34 cellular contexts compared by ENCODE assay signal in the genomic region with DNA sequence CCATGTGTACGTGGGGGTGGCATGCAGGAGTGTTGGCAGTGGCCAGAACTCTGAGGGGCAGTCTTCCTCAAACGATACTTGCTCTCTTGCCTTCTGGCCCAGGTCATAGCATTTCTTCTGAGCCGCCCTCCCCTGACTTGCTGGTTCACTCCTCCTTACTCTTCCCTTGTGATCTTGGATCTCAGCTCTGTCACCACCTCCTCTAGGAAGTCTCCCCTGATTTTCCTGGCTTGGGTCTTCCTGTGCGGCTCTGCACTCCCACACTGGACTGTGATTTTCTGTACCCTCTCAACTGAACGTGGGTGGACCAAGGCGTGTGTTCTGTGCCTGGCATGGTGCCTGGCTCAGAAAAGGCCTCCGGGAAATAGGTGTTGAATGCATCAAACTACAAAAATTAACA. TPM values are rescaled to one million over a fixed set of nuclear protein-coding genes. Genes with fewer than 3 reads are reported as not detected.
A peak's percentile ranks its signal among the peaks of the same experiment; 100 is the strongest.
DNase-seq lines count a peak whose midpoint lies in the region; ATAC-seq and TF ChIP-seq lines count a peak whose summit lies in the region.
"Had no signal": no experiment of that assay in that cellular context is flagged by ENCODE, and none has a peak within 500 bp of the region (broad histone marks: within the 10 kb centered on the region; RNA-seq: fewer than 3 reads in every experiment).

No MANE protein-coding gene starts in this region.

- H3K27me3 ChIP-seq in breast epithelium = peaks cover 0 to 4% of the 10 kb centered on the region in 2 donors
- H3K27me3 ChIP-seq in mammary epithelial cell (ENCODE audit: insufficient read depth, low read length) = no peaks in the 10 kb centered on the region
- H3K27me3 ChIP-seq in muscle layer of duodenum (ENCODE audit: low read depth, low read length) = peaks cover 11% of the 10 kb centered on the region
- peaks cover 74% of the 10 kb centered on the region for H3K27me3 ChIP-seq in MM.1S (replicated peaks; ENCODE audit: insufficient read depth, low read length)
- H3K27me3 ChIP-seq: right atrium auricular region had no signal

- TF ChIP-seq CTCF in MCF 10A (IDR thresholded peaks at IDR 0.05; ENCODE audit: unreplicated experiment) (no peak), breast epithelium (IDR thresholded peaks at IDR 0.05) (no peak), mammary epithelial cell (conservative IDR thresholded peaks at IDR 0.05 in 1 of 2, IDR thresholded peaks at IDR 0.05 in 1 of 2; ENCODE audit: extremely low read depth in 1 of 2, insufficient read depth in 1 of 2, low read depth in 1 of 2, low read length in 2 of 2) (no peak), MM.1S (IDR thresholded peaks at IDR 0.05; ENCODE audit: low read length) (no peak)

- H3K9me2 ChIP-seq in MM.1S (replicated peaks; ENCODE audit: insufficient read depth, low read length) = no peaks in the 10 kb centered on the region

- H2AFZ ChIP-seq in mammary epithelial cell (ENCODE audit: low read depth, low read length) (no peak overlapping the region), MM.1S (ENCODE audit: low read length) (no peak overlapping the region)

- ATAC-seq in activated naive CD8-positive, alpha-beta T cell treated with anti-CD3 and anti-CD28 coated beads, Interleukin-2, amount 50 U/mL, for 24 hours = no peak
- ATAC-seq in HG03175 (IDR thresholded peaks at IDR 0.05; ENCODE audit: unreplicated experiment) = no peak
- ATAC-seq: gastrocnemius medialis; natural killer cell; stimulated activated effector memory CD8-positive, alpha-beta T cell treated with anti-CD3 and anti-CD28 coated beads, Interleukin-12 subunit alpha, Interleukin-12 subunit beta, amount 100 ng/mL, for 72 hours had no signal

- H3K4me2 ChIP-seq in mammary epithelial cell (ENCODE audit: insufficient read depth, low read depth, low read length) (peak overlapping the region; percentile 93), MM.1S (ENCODE audit: low read depth, low read length) (no peak overlapping the region)

- no peaks in the 10 kb centered on the region for H3K27me3 Mint-ChIP-seq in MCF 10A (ENCODE audit: insufficient read depth, unreplicated experiment)
- peaks cover 42% of the 10 kb centered on the region for H3K27me3 Mint-ChIP-seq in activated naive CD8-positive, alpha-beta T cell treated with anti-CD3 and anti-CD28 coated beads, Interleukin-2, amount 50 U/mL, for 24 hours

- no peaks in the 10 kb centered on the region for H3K36me3 ChIP-seq in breast epithelium
- H3K36me3 ChIP-seq in mammary epithelial cell (ENCODE audit: insufficient read depth, low read length) = peaks cover 28% of the 10 kb centered on the region
- H3K36me3 ChIP-seq in muscle layer of duodenum (ENCODE audit: control insufficient read depth in 1 of 2, insufficient read depth in 2 of 2, low read length in 2 of 2) = no peaks in the 10 kb centered on the region
- no peaks in the 10 kb centered on the region for H3K36me3 ChIP-seq in MM.1S (replicated peaks; ENCODE audit: insufficient read depth, low read length)
- H3K36me3 ChIP-seq: ascending aorta, gastrocnemius medialis, Peyer's patch, right atrium auricular region had no signal

- no peaks in the 10 kb centered on the region for H3K9me3 Mint-ChIP-seq in MCF 10A (ENCODE audit: unreplicated experiment)
- no peaks in the 10 kb centered on the region for H3K9me3 Mint-ChIP-seq in activated naive CD8-positive, alpha-beta T cell treated with anti-CD3 and anti-CD28 coated beads, Interleukin-2, amount 50 U/mL, for 24 hours
- H3K9me3 Mint-ChIP-seq: central memory CD8-positive, alpha-beta T cell; dendritic cell treated with granulocyte-macrophage colony-stimulating factor and Interleukin-4, amounts not matched to agents 40 ng/mL and 50 ng/mL, for 4 days; HFFc6; immature natural killer cell; natural killer cell; stimulated activated effector memory CD8-positive, alpha-beta T cell treated with anti-CD3 and anti-CD28 coated beads, Interleukin-12 subunit alpha, Interleukin-12 subunit beta, amount 100 ng/mL, for 72 hours had no signal

- H3K27ac ChIP-seq in breast epithelium = peak overlapping the region in 1 of 2 donors; percentile 89
- no peak overlapping the region for H3K27ac ChIP-seq in mammary epithelial cell (ENCODE audit: insufficient read depth, low read depth, low read length)
- peak overlapping the region; percentile 51 for H3K27ac ChIP-seq in muscle layer of duodenum (ENCODE audit: low read length)
- no peak overlapping the region for H3K27ac ChIP-seq in MM.1S (ENCODE audit: low read length)
- H3K27ac ChIP-seq: ascending aorta, gastrocnemius medialis had no signal

- no peaks in the 10 kb centered on the region for H4K20me1 ChIP-seq in mammary epithelial cell (ENCODE audit: insufficient read depth, low read length)
- H4K20me1 ChIP-seq in MM.1S (ENCODE audit: insufficient read depth, low read length) = no peaks in the 10 kb centered on the region

- H3K9me3 ChIP-seq in breast epithelium = no peaks in the 10 kb centered on the region
- H3K9me3 ChIP-seq in mammary epithelial cell (replicated peaks; ENCODE audit: insufficient read depth, low read length) = no peaks in the 10 kb centered on the region
- no peaks in the 10 kb centered on the region for H3K9me3 ChIP-seq in muscle layer of duodenum (ENCODE audit: control insufficient read depth in 1 of 2, low read length in 2 of 2)
- no peaks in the 10 kb centered on the region for H3K9me3 ChIP-seq in MM.1S (replicated peaks; ENCODE audit: insufficient read depth, low read length)
- H3K9me3 ChIP-seq: ascending aorta, gastrocnemius medialis, Peyer's patch, right atrium auricular region had no signal

- H3K79me2 ChIP-seq in mammary epithelial cell (ENCODE audit: insufficient read depth, low read length) (peaks cover 81% of the 10 kb centered on the region), MM.1S (ENCODE audit: low read length) (no peaks in the 10 kb centered on the region)

- peaks cover 11 to 27% of the 10 kb centered on the region in 2 donors for H3K4me1 ChIP-seq in breast epithelium
- peaks cover 65% of the 10 kb centered on the region for H3K4me1 ChIP-seq in mammary epithelial cell (ENCODE audit: insufficient read depth, low read length)
- H3K4me1 ChIP-seq in muscle layer of duodenum (ENCODE audit: control insufficient read depth in 1 of 2, insufficient read depth in 2 of 2, low read length in 2 of 2) = peaks cover 10 to 23% of the 10 kb centered on the region in 2 donors
- peaks cover 5% of the 10 kb centered on the region; the same call in 1 of the 2 replicates for H3K4me1 ChIP-seq in MM.1S (ENCODE audit: low read length)

- no peaks in the 10 kb centered on the region for H3K36me3 Mint-ChIP-seq in MCF 10A (ENCODE audit: insufficient read depth, unreplicated experiment)
- H3K36me3 Mint-ChIP-seq in activated naive CD8-positive, alpha-beta T cell treated with anti-CD3 and anti-CD28 coated beads, Interleukin-2, amount 50 U/mL, for 24 hours (ENCODE audit: low read depth) = no peaks in the 10 kb centered on the region
- H3K36me3 Mint-ChIP-seq: CD4-positive, CD25-positive, alpha-beta regulatory T cell; immature natural killer cell; natural killer cell; stimulated activated effector memory CD8-positive, alpha-beta T cell treated with anti-CD3 and anti-CD28 coated beads, Interleukin-12 subunit alpha, Interleukin-12 subunit beta, amount 100 ng/mL, for 72 hours had no signal

- CTCF ChIA-PET in MCF 10A (lab: Yijun Ruan, JAX) = interaction anchor here (0.7 to 1.3 kb wide), 4 partner anchors 51 to 173 kb away, joined by 3 read pairs; no protein-coding TSS in a partner anchor
- CTCF ChIA-PET in mammary epithelial cell (lab: Charles Lee; ENCODE audit: low non-redundant PET) = interaction anchor here (0.6 kb wide), 2 partner anchors 35 to 49 kb away, joined by 4 read pairs; no protein-coding TSS in a partner anchor

- in situ Hi-C loops in mammary epithelial cell (cut with MboI; ENCODE audit: low sequenced_read_pairs in 2 of 2) = no loop called here

- intact Hi-C loops in MCF 10A (cut with micrococcal nuclease) = no loop called here
- intact Hi-C loops in breast epithelium (cut with DNase I; ENCODE audit: low total_unique reads) = no loop called here
- intact Hi-C loops in mammary epithelial cell (cut with micrococcal nuclease) = loop anchor here (10.0 kb wide), 1 partner anchor 331 kb away; a partner anchor contains a TSS

- peak overlapping the region; percentile 58 for H3K9ac ChIP-seq in mammary epithelial cell (ENCODE audit: insufficient read depth, low read length)
- no peak overlapping the region for H3K9ac ChIP-seq in MM.1S (ENCODE audit: low read length)

- POLR2A ChIA-PET in MCF 10A (lab: Yijun Ruan, JAX) = interaction anchor here (0.8 to 1.6 kb wide), 3 partner anchors 13 to 56 kb away, joined by 4 to 6 read pairs (median 5); no protein-coding TSS in a partner anchor

- H3K4me1 Mint-ChIP-seq in MCF 10A (ENCODE audit: insufficient read depth, unreplicated experiment) = peaks cover 39% of the 10 kb centered on the region
- peaks cover 13% of the 10 kb centered on the region for H3K4me1 Mint-ChIP-seq in activated naive CD8-positive, alpha-beta T cell treated with anti-CD3 and anti-CD28 coated beads, Interleukin-2, amount 50 U/mL, for 24 hours
- H3K4me1 Mint-ChIP-seq: immature natural killer cell, natural killer cell had no signal

- H3F3A ChIP-seq in MM.1S (ENCODE audit: insufficient read depth, low read length) = no peaks in the 10 kb centered on the region

- peak overlapping the region; percentile 24 for H3K27ac Mint-ChIP-seq in MCF 10A (ENCODE audit: low read depth, unreplicated experiment)
- H3K27ac Mint-ChIP-seq in activated naive CD8-positive, alpha-beta T cell treated with anti-CD3 and anti-CD28 coated beads, Interleukin-2, amount 50 U/mL, for 24 hours = no peak overlapping the region
- H3K27ac Mint-ChIP-seq: activated naive CD8-positive, alpha-beta T cell; CD4-positive, CD25-positive, alpha-beta regulatory T cell; dendritic cell treated with granulocyte-macrophage colony-stimulating factor and Interleukin-4, amounts not matched to agents 40 ng/mL and 50 ng/mL, for 4 days; HFFc6; immature natural killer cell; natural killer cell had no signal

- 38% methylated on average over 6 of the region's 7 CpGs for whole genome bisulfite sequencing in mammary epithelial cell (ENCODE audit: low coverage, missing lambda C conversion rate)

- H3K4me3 ChIP-seq in breast epithelium (no peak overlapping the region), mammary epithelial cell (replicated peaks in 1 of 3; ENCODE audit: insufficient read depth in 1 of 3, low read depth in 2 of 3, low read length in 3 of 3) (peak overlapping the region; percentile 51 to 87 (median 64)), muscle layer of duodenum (ENCODE audit: low read depth in 1 of 2, low read length in 2 of 2) (no peak overlapping the region), MM.1S (ENCODE audit: low read length) (no peak overlapping the region)
- H3K4me3 ChIP-seq: ascending aorta, gastrocnemius medialis, Peyer's patch had no signal

- BruUV-seq in MCF 10A (replicated peaks; lab: Mats Ljungman, UMichigan) (no TSS peak), mammary epithelial cell (replicated peaks; lab: Mats Ljungman, UMichigan) (no TSS peak)

- peak overlapping the region; percentile 67 for H3K4me3 Mint-ChIP-seq in MCF 10A (ENCODE audit: unreplicated experiment)
- no peak overlapping the region for H3K4me3 Mint-ChIP-seq in activated naive CD8-positive, alpha-beta T cell treated with anti-CD3 and anti-CD28 coated beads, Interleukin-2, amount 50 U/mL, for 24 hours
- H3K4me3 Mint-ChIP-seq: activated naive CD8-positive, alpha-beta T cell; CD4-positive, CD25-positive, alpha-beta regulatory T cell; central memory CD8-positive, alpha-beta T cell; dendritic cell treated with granulocyte-macrophage colony-stimulating factor and Interleukin-4, amounts not matched to agents 40 ng/mL and 50 ng/mL, for 4 days; HFFc6; immature natural killer cell; natural killer cell; stimulated activated effector memory CD8-positive, alpha-beta T cell treated with anti-CD3 and anti-CD28 coated beads, Interleukin-12 subunit alpha, Interleukin-12 subunit beta, amount 100 ng/mL, for 72 hours had no signal

- DNase-seq in MCF 10A (ENCODE audit: unreplicated experiment) = no peak
- no peak for DNase-seq in breast epithelium (ENCODE audit: low spot score in 2 of 2)
- no peak for DNase-seq in mammary epithelial cell
- no peak for DNase-seq in activated naive CD8-positive, alpha-beta T cell treated with anti-CD3 and anti-CD28 coated beads, Interleukin-2, amount 50 U/mL, for 24 hours
- no peak for DNase-seq in MM.1S
- DNase-seq in DMS79 (lab: John Stamatoyannopoulos, UW) = no peak
- DNase-seq: 8988T; activated CD4-positive, CD25-positive, alpha-beta regulatory T cell treated with anti-CD3 and anti-CD28 coated beads, Interleukin-2, amount 50 U/mL, for 72 hours; activated effector memory CD4-positive, alpha-beta T cell treated with Interleukin-2 at 50 U/mL for 16 hours; activated T-cell treated with anti-CD3 and anti-CD28 coated beads for 4 hours; CD4-positive, CD25-positive, alpha-beta regulatory T cell; DMS 273 treated with DMSO at 0.1 percent for 48 hours; gastrocnemius medialis; HFFc6; hypothalamus; immature natural killer cell; left ventricle myocardium superior; natural killer cell; NCI-H1105; NCI-H1930; NCI-H526; Peyer's patch; stimulated activated CD4-positive, alpha-beta T cell treated with anti-CD3 and anti-CD28 coated beads, Interleukin-12 subunit alpha, Interleukin-12 subunit beta, amount 100 ng/mL, for 4 hours; stimulated activated CD4-positive, alpha-beta T cell treated with anti-CD3 and anti-CD28 coated beads, Interleukin-4, amount 100 ng/mL, for 1 hour; substantia nigra; T-helper 1 cell had no signal

- dilution Hi-C loops in mammary epithelial cell (cut with HindIII; ENCODE audit: low sequenced_read_pairs) = no loop called here

- no peak for TF ChIP-seq POLR2A in breast epithelium (IDR thresholded peaks at IDR 0.05)

RNA-seq across cellular contexts. Expression of a gene that starts 2.9 kb away (rescaled TPM):
- total RNA-seq in MCF 10A (2022) (2.1 and 4.4 TPM in 2 replicates), breast epithelium (10 to 100 TPM in 1 of 3 donors, 1 to 10 TPM in 1, not detected in 1; 8.2 to 32.8 TPM), mammary epithelial cell (10 to 100 TPM; 12.2 to 70.7 TPM)
- 101 TPM for polyA plus RNA-seq in mammary epithelial cell
- polyA minus RNA-seq in mammary epithelial cell = 151 TPM
- total RNA-seq: CD4-positive, CD25-positive, alpha-beta regulatory T cell; gastrocnemius medialis; natural killer cell had no signal
- polyA plus RNA-seq: CD4-positive, CD25-positive, alpha-beta regulatory T cell; immature natural killer cell had no signal

RNA-seq across cellular contexts. Expression of a gene that starts 11.6 kb away (rescaled TPM):
- total RNA-seq in MCF 10A (2022) (35.3 and 39.4 TPM in 2 replicates), breast epithelium (10 to 100 TPM; 52.4 to 62.3 (median 58.4) TPM), mammary epithelial cell (10 to 100 TPM; 65.6 to 79.9 TPM)
- 28.9 TPM for polyA plus RNA-seq in mammary epithelial cell
- 24.6 TPM for polyA minus RNA-seq in mammary epithelial cell

RNA-seq across cellular contexts. Expression of a gene that starts 25.1 kb away (rescaled TPM):
- total RNA-seq in MCF 10A (2022) (not detected in 2 replicates), breast epithelium (1 to 10 TPM in 2 of 3 donors, under 1 TPM in 1; 0.32 to 2.6 (median 2.3) TPM), mammary epithelial cell (under 1 TPM in 1 of 2 donors, not detected in 1; 0.09 TPM)
- polyA plus RNA-seq in mammary epithelial cell = 0.03 TPM
- not detected for polyA minus RNA-seq in mammary epithelial cell
- total RNA-seq: natural killer cell, Peyer's patch had no signal
- polyA plus RNA-seq: CD4-positive, CD25-positive, alpha-beta regulatory T cell; immature natural killer cell had no signal

RNA-seq across cellular contexts. Expression of a gene that starts 27.2 kb away (rescaled TPM):
- total RNA-seq in MCF 10A (2022) (0.19 TPM in 1 of 2 replicates, not detected in the other), breast epithelium (1 to 10 TPM in 2 of 3 donors, under 1 TPM in 1; 0.66 to 1.9 (median 1.3) TPM), mammary epithelial cell (1 to 10 TPM in 1 of 2 donors, under 1 TPM in 1; 0.50 to 9.6 TPM)
- 4.5 TPM for polyA plus RNA-seq in mammary epithelial cell
- not detected for polyA minus RNA-seq in mammary epithelial cell
- total RNA-seq: gastrocnemius medialis had no signal

RNA-seq across cellular contexts. Expression of a gene that starts 56.7 kb away (rescaled TPM):
- total RNA-seq in MCF 10A (2022) = 25.2 and 28.7 TPM in 2 replicates
- 10 to 100 TPM; 33.6 to 39.0 (median 35.1) TPM for total RNA-seq in breast epithelium
- 10 to 100 TPM; 17.2 to 29.9 TPM for total RNA-seq in mammary epithelial cell
- polyA plus RNA-seq in mammary epithelial cell = 18.8 TPM
- 33.2 TPM for polyA minus RNA-seq in mammary epithelial cell

Comparison
In these comparisons a context has a peak if more than half of its experiments do, and no peak if none do; other contexts are left out.
1. H3K4me3 ChIP-seq: peak in mammary epithelial cell (3 of 3); none in breast epithelium (0 of 3), muscle layer of duodenum (0 of 2) and MM.1S (single experiment).